Comparison of ENCODE assay signal across 25 cellular contexts in the genomic region with DNA sequence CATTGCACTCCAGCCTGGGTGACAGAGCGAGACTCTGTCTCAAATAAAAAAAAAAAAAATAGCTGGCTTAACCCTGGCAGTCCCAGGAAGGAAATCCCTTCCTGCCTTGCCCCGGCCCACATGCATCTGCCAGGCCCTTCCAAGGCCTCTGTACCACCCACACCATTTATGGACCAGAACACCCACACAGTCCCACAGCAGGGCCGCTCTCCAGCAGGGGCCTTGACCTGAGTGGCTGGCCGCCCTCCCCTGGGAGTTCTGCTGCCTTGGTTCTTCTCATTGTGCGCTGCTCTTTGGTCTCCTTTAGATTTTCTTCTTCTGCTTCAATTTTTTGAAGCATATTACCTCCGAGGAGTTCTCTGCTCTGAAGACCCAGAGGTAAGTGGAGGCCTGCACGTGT. TPM values are rescaled to one million over a fixed set of nuclear protein-coding genes. Genes with fewer than 3 reads are reported as not detected.
A peak's percentile ranks its signal among the peaks of the same experiment; 100 is the strongest.
DNase-seq lines count a peak whose midpoint lies in the region; ATAC-seq and TF ChIP-seq lines count a peak whose summit lies in the region.
"Had no signal": no experiment of that assay in that cellular context is flagged by ENCODE, and none has a peak within 500 bp of the region (broad histone marks: within the 10 kb centered on the region; RNA-seq: fewer than 3 reads in every experiment).

No MANE protein-coding gene starts in this region.

- CTCF ChIA-PET in CD8-positive, alpha-beta T cell (lab: Charles Lee): no interaction called here

- H3K27me3 ChIP-seq in H7 (ENCODE audit: control insufficient read depth, insufficient read depth, low read length): no peaks in the 10 kb centered on the region
- no peaks in the 10 kb centered on the region for H3K27me3 ChIP-seq in spleen (replicated peaks in 1 of 7)
- H3K27me3 ChIP-seq in CD8-positive, alpha-beta T cell (ENCODE audit: insufficient read depth, low read length): no peaks in the 10 kb centered on the region
- H3K27me3 ChIP-seq: BLaER1 treated with 17β-estradiol and CSF1 and Interleukin-3, amounts not matched to agents 10 nM and 100 nM had no signal

- no peaks in the 10 kb centered on the region for H3K4me1 Mint-ChIP-seq in CD8-positive, alpha-beta T cell (ENCODE audit: low read depth)
- H3K4me1 Mint-ChIP-seq: CD8-positive, alpha-beta memory T cell had no signal

- peaks cover 21% of the 10 kb centered on the region for H3K36me3 ChIP-seq in H7 (replicated peaks; ENCODE audit: control insufficient read depth, insufficient read depth, low read length)
- H3K36me3 ChIP-seq in spleen: peaks cover 17 to 100% (median 100%) of the 10 kb centered on the region in 6 donors
- peaks cover 90% of the 10 kb centered on the region for H3K36me3 ChIP-seq in CD8-positive, alpha-beta T cell (ENCODE audit: insufficient read depth, low read length)

- H3K9me3 ChIP-seq in spleen: no peaks in the 10 kb centered on the region
- no peaks in the 10 kb centered on the region for H3K9me3 ChIP-seq in CD8-positive, alpha-beta T cell (ENCODE audit: low read length)
- H3K9me3 ChIP-seq: A549; BLaER1 treated with 17β-estradiol and CSF1 and Interleukin-3, amounts not matched to agents 10 nM and 100 nM had no signal

- H3K27ac ChIP-seq in spleen: no peak overlapping the region
- no peak overlapping the region for H3K27ac ChIP-seq in CD8-positive, alpha-beta T cell (ENCODE audit: low read depth, low read length)
- H3K27ac ChIP-seq: 22Rv1; A549; BLaER1 treated with 17β-estradiol and CSF1 and Interleukin-3, amounts not matched to agents 10 nM and 100 nM; C4-2B had no signal

- intact Hi-C loops in posterior vena cava (cut with DNase I) (no loop called here), spleen (cut with DNase I; ENCODE audit: low total_unique reads) (no loop called here)
- intact Hi-C loops in CD8-positive, alpha-beta T cell (cut with DNase I, micrococcal nuclease): no loop called here

- TF ChIP-seq POLR2A in spleen (IDR thresholded peaks at IDR 0.05): no peak

- H3K4me1 ChIP-seq in spleen: peaks cover 0 to 17% (median 2%) of the 10 kb centered on the region in 6 donors
- no peaks in the 10 kb centered on the region for H3K4me1 ChIP-seq in CD8-positive, alpha-beta T cell (ENCODE audit: insufficient read depth, low read length)
- H3K4me1 ChIP-seq: A549 had no signal

- H3K27ac Mint-ChIP-seq in CD8-positive, alpha-beta T cell: no peak overlapping the region
- H3K27ac Mint-ChIP-seq: B cell; CD4-positive, alpha-beta T cell; CD8-positive, alpha-beta memory T cell had no signal

- peaks cover 96% of the 10 kb centered on the region for H3K36me3 Mint-ChIP-seq in CD8-positive, alpha-beta T cell

- ATAC-seq in CD8-positive, alpha-beta T cell: no peak
- ATAC-seq: A549 had no signal

- TF ChIP-seq CTCF in spleen (IDR thresholded peaks at IDR 0.05 in 8 of 11, conservative IDR thresholded peaks at IDR 0.05 in 3 of 11): no peak
- no peak for TF ChIP-seq CTCF in CD8-positive, alpha-beta T cell (IDR thresholded peaks at IDR 0.05)

- no peaks in the 10 kb centered on the region for H3K27me3 Mint-ChIP-seq in CD8-positive, alpha-beta T cell (ENCODE audit: low read depth)
- H3K27me3 Mint-ChIP-seq: B cell; CD4-positive, alpha-beta T cell; CD8-positive, alpha-beta memory T cell had no signal

- peak; percentile 31 for DNase-seq in H7
- DNase-seq in posterior vena cava (ENCODE audit: low spot score): peak; percentile 72
- DNase-seq in spleen: peak; percentile 15
- no peak for DNase-seq in NCI-H2107 treated with DMSO at 0.1 percent for 48 hours (lab: John Stamatoyannopoulos, UW; ENCODE audit: unreplicated experiment)
- DNase-seq in GM03348 (ENCODE audit: low spot score): no peak
- DNase-seq in CD8-positive, alpha-beta T cell: no peak
- DNase-seq: AML-193; CD4-positive, alpha-beta T cell; CD8-positive, alpha-beta memory T cell; COR-L47; DMS 273 treated with DMSO at 0.1 percent for 48 hours; DMS153; DMS53; DMS79; DND-41; EL; GDM1 had no signal

- no peaks in the 10 kb centered on the region for H3K9me3 Mint-ChIP-seq in CD8-positive, alpha-beta T cell
- H3K9me3 Mint-ChIP-seq: CD4-positive, alpha-beta T cell; CD8-positive, alpha-beta memory T cell had no signal

- POLR2A ChIA-PET in CD8-positive, alpha-beta T cell (lab: Charles Lee): no interaction called here

- WGBS in spleen, 5 donors: 87 to 91% (median 89%) methylated on average over 7 of the region's 7 CpGs

- no peak overlapping the region for H3K4me3 Mint-ChIP-seq in CD8-positive, alpha-beta T cell
- H3K4me3 Mint-ChIP-seq: B cell; CD4-positive, alpha-beta T cell; CD8-positive, alpha-beta memory T cell had no signal

- H3K4me3 ChIP-seq in H7 (ENCODE audit: insufficient read depth, low read depth, low read length) (no peak overlapping the region), spleen (no peak overlapping the region)
- no peak overlapping the region for H3K4me3 ChIP-seq in CD8-positive, alpha-beta T cell (ENCODE audit: low read depth, low read length)
- H3K4me3 ChIP-seq: A549; BLaER1 treated with 17β-estradiol and CSF1 and Interleukin-3, amounts not matched to agents 10 nM and 100 nM had no signal

RNA-seq across cellular contexts. Expression of gene CPNE9, which starts 16.1 kb away (rescaled TPM):
- total RNA-seq in H7 (2014; rRNA removed; shearing (Covaris generic)): 0.18 and 0.38 TPM in 2 replicates
- not detected for total RNA-seq in posterior vena cava
- total RNA-seq in spleen: under 1 TPM in 1 of 7 donors, not detected in 6; 0.63 TPM
- polyA plus RNA-seq in spleen: under 1 TPM; 0.15 to 0.22 (median 0.17) TPM
- under 1 TPM in 1 of 2 experiments, not detected in 1; 0.60 TPM for total RNA-seq in CD8-positive, alpha-beta T cell
- total RNA-seq: A172, Daoy had no signal
- polyA plus RNA-seq: BJ; CD8-positive, alpha-beta memory T cell had no signal

RNA-seq across cellular contexts. Expression of gene MTMR14, which starts 38.2 kb away (rescaled TPM):
- 42.9 and 53.4 TPM in 2 replicates for total RNA-seq in H7 (2014; rRNA removed; shearing (Covaris generic))
- 10 to 100 TPM; 15.1 to 23.8 TPM for total RNA-seq in posterior vena cava
- total RNA-seq in spleen: 10 to 100 TPM; 55.2 to 84.6 (median 67.2) TPM
- polyA plus RNA-seq in spleen: 10 to 100 TPM; 43.5 to 47.8 (median 45.1) TPM
- total RNA-seq in CD8-positive, alpha-beta T cell: 100 to 1,000 TPM; 100 to 106 TPM

RNA-seq across cellular contexts. Expression of gene BRPF1, which starts 44.0 kb away (rescaled TPM):
- total RNA-seq in H7 (2014; rRNA removed; shearing (Covaris generic)): 21.1 and 24.0 TPM in 2 replicates
- total RNA-seq in posterior vena cava (10 to 100 TPM; 15.6 to 17.5 TPM), spleen (10 to 100 TPM; 24.9 to 31.9 (median 27.0) TPM)
- polyA plus RNA-seq in spleen: 1 to 10 TPM; 5.5 to 9.3 (median 6.4) TPM
- total RNA-seq in CD8-positive, alpha-beta T cell: 10 to 100 TPM; 22.0 to 25.8 TPM

Comparison
In these comparisons a context has a peak if more than half of its experiments do, and no peak if none do; other contexts are left out.
1. DNase-seq: peak in H7 (single experiment), posterior vena cava (single experiment) and spleen (single experiment); none in NCI-H2107 treated with DMSO at 0.1 percent for 48 hours (single experiment), GM03348 (single experiment) and CD8-positive, alpha-beta T cell (0 of 7).